Comparison of ENCODE assay signal across 14 cellular contexts in genomic region chr9:83959061-83959460, GRCh38. TPM values are rescaled to one million over a fixed set of nuclear protein-coding genes. Genes with fewer than 3 reads are reported as not detected.
DNase-seq lines count a peak whose midpoint lies in the region; ATAC-seq and TF ChIP-seq lines count a peak whose summit lies in the region.
"Had no signal": no experiment of that assay in that cellular context is flagged by ENCODE, and none has a peak within 500 bp of the region (broad histone marks: within the 10 kb centered on the region; RNA-seq: fewer than 3 reads in every experiment).

No MANE protein-coding gene starts in this region.

- H3K27ac ChIP-seq in SJSA1 (no peak overlapping the region), thyroid gland (peak overlapping the region; percentile 92 to 93 (median 92))
- H3K27ac ChIP-seq: cardiac muscle cell had no signal

- H3K9me3 Mint-ChIP-seq in activated T-cell treated with anti-CD3 and anti-CD28 coated beads, Interleukin-2, amount 50 U/mL, for 72 hours = no peaks in the 10 kb centered on the region

- no peaks in the 10 kb centered on the region for H3K27me3 ChIP-seq in SJSA1 (replicated peaks)
- no peaks in the 10 kb centered on the region for H3K27me3 ChIP-seq in thyroid gland
- H3K27me3 ChIP-seq: cardiac muscle cell had no signal

- peaks cover 5 to 8% of the 10 kb centered on the region in 2 donors for H3K36me3 Mint-ChIP-seq in activated T-cell treated with anti-CD3 and anti-CD28 coated beads, Interleukin-2, amount 50 U/mL, for 72 hours (ENCODE audit: insufficient read depth in 2 of 2)

- no peak for TF ChIP-seq POLR2A in thyroid gland (IDR thresholded peaks at IDR 0.05)

- H3K4me1 ChIP-seq in SJSA1 (replicated peaks) (peaks cover 33% of the 10 kb centered on the region), thyroid gland (peaks cover 18 to 34% of the 10 kb centered on the region in 2 donors)

- H3K36me3 ChIP-seq in SJSA1 = peaks cover 8% of the 10 kb centered on the region; the same call in 1 of the 2 replicates
- no peaks in the 10 kb centered on the region for H3K36me3 ChIP-seq in thyroid gland
- H3K36me3 ChIP-seq: cardiac muscle cell had no signal

- no peak for DNase-seq in activated T-cell treated with anti-CD3 and anti-CD28 coated beads, Interleukin-2, amount 50 U/mL, for 72 hours
- no peak for DNase-seq in activated T-cell treated with anti-CD3 and anti-CD28 coated beads, Interleukin-2, amount 50 U/mL, for 48 hours
- DNase-seq in SJSA1 (ENCODE audit: low read depth in 1 of 2, low spot score in 2 of 2) (peak; percentile 63 to 67), fibroblast of the conjunctiva (ENCODE audit: low read depth) (peak; percentile 86), thyroid gland (peak; percentile 89), inferior parietal cortex (ENCODE audit: extremely low spot score) (no peak), RKO (ENCODE audit: low spot score) (no peak), DMS153 treated with DMSO at 0.1 percent for 48 hours (lab: John Stamatoyannopoulos, UW; ENCODE audit: unreplicated experiment) (no peak)
- DNase-seq: activated CD8-positive, alpha-beta memory T cell treated with anti-CD3 and anti-CD28 coated beads, Interleukin-2, amount 50 U/mL, for 48 hours; AML-193; glutamatergic neuron; NCI-H1092 treated with DMSO at 0.1 percent for 48 hours had no signal

- H3K27me3 Mint-ChIP-seq in activated T-cell treated with anti-CD3 and anti-CD28 coated beads, Interleukin-2, amount 50 U/mL, for 72 hours (ENCODE audit: low read depth) = no peaks in the 10 kb centered on the region

- H3K4me3 ChIP-seq in SJSA1 = no peak overlapping the region
- no peak overlapping the region for H3K4me3 ChIP-seq in thyroid gland (replicated peaks in 1 of 3)
- H3K4me3 ChIP-seq: cardiac muscle cell had no signal

- no peak for ATAC-seq in activated T-cell treated with anti-CD3 and anti-CD28 coated beads, Interleukin-2, amount 50 U/mL, for 72 hours (replicated peaks in 1 of 2)
- ATAC-seq: sciatic nerve had no signal

- peak overlapping the region; percentile 81 for H3K27ac Mint-ChIP-seq in activated T-cell treated with anti-CD3 and anti-CD28 coated beads, Interleukin-2, amount 50 U/mL, for 72 hours

- no peak for TF ChIP-seq CTCF in thyroid gland (IDR thresholded peaks at IDR 0.05)

- no peak overlapping the region for H3K4me3 Mint-ChIP-seq in activated T-cell treated with anti-CD3 and anti-CD28 coated beads, Interleukin-2, amount 50 U/mL, for 72 hours

- H3K9me3 ChIP-seq in SJSA1 (replicated peaks) (no peaks in the 10 kb centered on the region), thyroid gland (no peaks in the 10 kb centered on the region)

- WGBS in thyroid gland, 2 donors = 29 to 36% methylated on average over 4 of the region's 4 CpGs

- intact Hi-C loops in thyroid gland (cut with DNase I) = no loop called here

- H3K4me1 Mint-ChIP-seq in activated T-cell treated with anti-CD3 and anti-CD28 coated beads, Interleukin-2, amount 50 U/mL, for 72 hours (ENCODE audit: low read depth) = peaks cover 27% of the 10 kb centered on the region

RNA-seq across cellular contexts. Expression of gene HNRNPK, which starts 21.0 kb away (rescaled TPM):
- 100 to 1,000 TPM; 638 to 674 TPM for total RNA-seq in activated T-cell treated with anti-CD3 and anti-CD28 coated beads, Interleukin-2, amount 50 U/mL, for 72 hours
- 473 and 646 TPM in 2 replicates for total RNA-seq in SJSA1 (2014; rRNA removed; shearing (Covaris generic))
- 100 to 1,000 TPM; 501 to 702 (median 639) TPM for total RNA-seq in thyroid gland

RNA-seq across cellular contexts. Expression of gene RMI1, which starts 21.5 kb away (rescaled TPM):
- total RNA-seq in activated T-cell treated with anti-CD3 and anti-CD28 coated beads, Interleukin-2, amount 50 U/mL, for 72 hours = 10 to 100 TPM; 22.4 to 23.5 TPM
- total RNA-seq in SJSA1 (2014; rRNA removed; shearing (Covaris generic)) = 1.9 and 6.6 TPM in 2 replicates
- total RNA-seq in thyroid gland = 10 to 100 TPM in 2 of 4 donors, 1 to 10 TPM in 2; 7.2 to 11.4 (median 9.7) TPM

RNA-seq across cellular contexts. Expression of gene KIF27, which starts 37.8 kb away (rescaled TPM):
- total RNA-seq in activated T-cell treated with anti-CD3 and anti-CD28 coated beads, Interleukin-2, amount 50 U/mL, for 72 hours = 1 to 10 TPM; 5.4 to 6.4 TPM
- total RNA-seq in SJSA1 (2014; rRNA removed; shearing (Covaris generic)) = 0.34 and 1.2 TPM in 2 replicates
- 10 to 100 TPM; 17.6 to 28.2 (median 19.2) TPM for total RNA-seq in thyroid gland

Comparison
In these comparisons a context has a peak if more than half of its experiments do, and no peak if none do; other contexts are left out.
1. DNase-seq: peak in SJSA1 (2 of 2), fibroblast of the conjunctiva (single experiment) and thyroid gland (2 of 2); none in activated T-cell treated with anti-CD3 and anti-CD28 coated beads, Interleukin-2, amount 50 U/mL, for 72 hours (0 of 2), activated T-cell treated with anti-CD3 and anti-CD28 coated beads, Interleukin-2, amount 50 U/mL, for 48 hours (0 of 2), inferior parietal cortex (single experiment), RKO (single experiment) and DMS153 treated with DMSO at 0.1 percent for 48 hours (single experiment).